Comparison of ENCODE assay signal across 1 cellular context in the genomic region with DNA sequence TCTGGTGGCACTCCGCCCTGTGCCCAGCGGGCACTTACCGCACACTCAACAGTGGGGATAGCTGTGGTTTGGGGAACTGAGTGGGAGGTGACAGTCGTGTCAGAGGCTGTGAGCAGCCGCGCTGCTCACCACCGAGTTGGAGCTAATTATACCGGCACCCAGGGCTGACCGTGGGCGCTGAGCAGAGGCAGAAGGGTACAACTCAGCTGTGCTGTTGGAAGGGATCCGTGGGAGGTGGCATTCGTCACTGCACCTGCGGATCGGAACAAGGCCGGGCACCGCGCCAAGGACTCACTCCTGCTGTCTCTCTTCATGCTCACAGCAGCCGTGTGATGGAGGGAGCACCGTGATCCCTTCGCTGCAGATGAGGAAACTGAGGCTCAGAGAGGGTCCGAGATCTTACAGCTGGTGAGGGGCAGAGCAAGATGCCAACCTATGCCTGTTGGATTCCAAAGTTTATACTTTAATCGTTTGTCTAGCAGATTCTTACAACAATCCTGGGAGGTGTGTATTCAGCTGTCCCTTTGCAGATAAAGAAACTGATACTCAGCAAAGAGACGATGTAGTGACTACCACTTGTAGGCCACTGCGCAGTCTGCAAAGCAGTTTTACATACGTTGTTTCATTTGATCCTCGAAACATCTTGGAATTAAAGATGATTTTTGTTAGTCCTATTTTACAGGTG.
TF ChIP-seq lines count a peak whose summit lies in the region.

No MANE protein-coding gene starts in this region.

TF ChIP-seq in SK-N-SH, 30 proteins besides CTCF, POLR2A, EP300 and RAD21 (continued from another document):
- TF ChIP-seq MAX (IDR thresholded peaks at IDR 0.05; ENCODE audit: low read depth), result no peak
- no peak for TF ChIP-seq ELF1 (IDR thresholded peaks at IDR 0.05)
- no peak for TF ChIP-seq FOSL2 (IDR thresholded peaks at IDR 0.05; ENCODE audit: borderline replicate concordance, low read depth)
- TF ChIP-seq NFIC (IDR thresholded peaks at IDR 0.05; ENCODE audit: borderline replicate concordance), result no peak
- no peak for TF ChIP-seq GABPA (IDR thresholded peaks at IDR 0.05; ENCODE audit: low read depth)
- no peak for TF ChIP-seq SMC3 (IDR thresholded peaks at IDR 0.05; ENCODE audit: low read depth, low read length)
- no peak for TF ChIP-seq USF1 (IDR thresholded peaks at IDR 0.05; ENCODE audit: borderline replicate concordance, low read depth)
